In the genomic region with DNA sequence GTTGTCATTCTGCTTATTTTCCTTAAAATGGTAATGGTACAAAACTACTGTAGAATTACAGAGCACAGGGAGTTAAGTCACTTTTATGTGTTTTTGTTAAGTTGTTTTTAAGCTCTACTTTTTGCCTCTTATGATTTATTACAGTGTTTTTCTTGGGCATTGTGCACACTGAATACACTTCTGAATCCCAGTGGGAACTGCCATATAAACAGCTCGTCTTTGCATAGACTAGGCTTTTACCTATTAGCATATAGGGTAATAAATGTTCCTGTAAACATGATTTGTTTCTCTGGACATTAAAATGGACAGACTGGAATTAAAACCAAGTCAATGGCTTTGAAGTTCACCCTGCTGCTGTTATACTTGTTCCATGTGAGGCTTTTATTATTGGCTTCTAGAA, we compare ENCODE assay signal across 14 cellular contexts. TPM values are rescaled to one million over a fixed set of nuclear protein-coding genes. Genes with fewer than 3 reads are reported as not detected.
DNase-seq lines count a peak whose midpoint lies in the region; ATAC-seq, FAIRE-seq and TF ChIP-seq lines count a peak whose summit lies in the region.
"Had no signal": no experiment of that assay in that cellular context is flagged by ENCODE, and none has a peak within 500 bp of the region (broad histone marks: within the 10 kb centered on the region; RNA-seq: fewer than 3 reads in every experiment).

No MANE protein-coding gene starts in this region.

- H3K27me3 ChIP-seq in right atrium auricular region (no peaks in the 10 kb centered on the region), gastrocnemius medialis (no peaks in the 10 kb centered on the region)

- in situ Hi-C loops in gastrocnemius medialis (cut with MboI; ENCODE audit: low sequenced_read_pairs in 4 of 4), result loop anchor here in 1 of 4 donors (10.0 kb wide), 1 partner anchor 203 kb away; no protein-coding TSS in a partner anchor
- in situ Hi-C loops in ACHN (cut with HindIII; ENCODE audit: low pct_ligation_motif_present, low pct_unique_long_range_greater_than_20kb, low sequenced_read_pairs), result no loop called here

- no peak overlapping the region for H3K4me3 ChIP-seq in right atrium auricular region
- peak overlapping the region in 1 of 4 donors; percentile 51 for H3K4me3 ChIP-seq in gastrocnemius medialis
- H3K4me3 ChIP-seq: GM23338, K562, PC-9 had no signal

- intact Hi-C loops in cardiac septum (cut with DNase I) (no loop called here), gastrocnemius medialis (cut with DNase I; ENCODE audit: low total_unique reads) (loop anchor here (5.0 kb wide), 1 partner anchor 50 kb away; no protein-coding TSS in a partner anchor)

- DNase-seq in right atrium auricular region (ENCODE audit: low spot score) (no peak), cardiac septum (ENCODE audit: low spot score) (no peak), gastrocnemius medialis (no peak), OCI-M1 (lab: John Stamatoyannopoulos, UW) (no peak), ACHN (no peak)
- DNase-seq: CD8-positive, alpha-beta memory T cell; DND-41; GF-D8; NCI-H146; PC-9 had no signal

- TF ChIP-seq CTCF in right atrium auricular region (IDR thresholded peaks at IDR 0.05), result no peak
- TF ChIP-seq CTCF in gastrocnemius medialis (IDR thresholded peaks at IDR 0.05 in 4 of 5, conservative IDR thresholded peaks at IDR 0.05 in 1 of 5), result no peak

- H3K27ac ChIP-seq in right atrium auricular region (peak overlapping the region; percentile 100), gastrocnemius medialis (peak overlapping the region; percentile 78 to 100 (median 86))
- H3K27ac ChIP-seq: PC-9 had no signal

- TF ChIP-seq POLR2A in gastrocnemius medialis (IDR thresholded peaks at IDR 0.05), result no peak

- H3K4me1 ChIP-seq in right atrium auricular region, result peaks cover 0 to 97% of the 10 kb centered on the region in 2 donors
- H3K4me1 ChIP-seq in gastrocnemius medialis, result peaks cover 100% of the 10 kb centered on the region in 2 donors

- no peak for ATAC-seq in gastrocnemius medialis
- ATAC-seq in GM21528 (IDR thresholded peaks at IDR 0.05; ENCODE audit: low FRiP score, unreplicated experiment), result no peak
- ATAC-seq: GM23338, K562 had no signal

- H3K9me3 ChIP-seq in right atrium auricular region, result no peaks in the 10 kb centered on the region
- no peaks in the 10 kb centered on the region for H3K9me3 ChIP-seq in gastrocnemius medialis

- H3K36me3 ChIP-seq in right atrium auricular region, result peaks cover 1% of the 10 kb centered on the region
- H3K36me3 ChIP-seq in gastrocnemius medialis, result no peaks in the 10 kb centered on the region

- peak; percentile 45 for FAIRE-seq in endometrium (lab: Jason Lieb, UNC)
- FAIRE-seq: K562 had no signal

RNA-seq across cellular contexts. Expression of a gene that starts 12.2 kb away (rescaled TPM):
- total RNA-seq in right atrium auricular region (10 to 100 TPM; 74.1 to 76.7 TPM), cardiac septum (19.0 TPM), gastrocnemius medialis (100 to 1,000 TPM; 122 to 174 (median 169) TPM)
